In the genomic region with DNA sequence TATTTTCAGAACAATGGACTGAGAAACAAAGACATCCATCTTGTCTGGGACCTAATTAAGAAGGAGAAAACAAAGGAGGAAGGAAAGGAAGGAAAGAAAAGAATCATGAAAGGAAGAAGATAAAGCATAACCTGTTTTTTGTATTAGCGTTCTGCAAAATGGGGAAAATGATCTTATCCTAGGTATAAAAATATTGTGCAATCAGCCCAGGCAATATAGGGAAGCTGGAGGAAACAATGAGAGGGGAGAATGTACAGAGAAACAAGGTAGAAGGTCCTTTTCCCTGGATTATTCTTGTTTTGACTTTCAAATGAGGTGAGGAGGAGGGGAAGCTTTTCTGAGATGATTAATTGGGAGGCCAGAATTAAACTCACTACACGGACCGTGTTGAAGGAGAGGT, we compare ENCODE assay signal across 1 cellular context.
TF ChIP-seq lines count a peak whose summit lies in the region.

No MANE protein-coding gene starts in this region.

TF ChIP-seq in IMR-90, 13 proteins besides CTCF, POLR2A, EP300 and RAD21:
- TF ChIP-seq MAZ (IDR thresholded peaks at IDR 0.05; ENCODE audit: borderline replicate concordance, low read depth, low read length) (no peak), CEBPB (IDR thresholded peaks at IDR 0.05; ENCODE audit: low read depth, low read length) (peak; percentile 60)
